24 cellular contexts compared by ENCODE assay signal in the genomic region with DNA sequence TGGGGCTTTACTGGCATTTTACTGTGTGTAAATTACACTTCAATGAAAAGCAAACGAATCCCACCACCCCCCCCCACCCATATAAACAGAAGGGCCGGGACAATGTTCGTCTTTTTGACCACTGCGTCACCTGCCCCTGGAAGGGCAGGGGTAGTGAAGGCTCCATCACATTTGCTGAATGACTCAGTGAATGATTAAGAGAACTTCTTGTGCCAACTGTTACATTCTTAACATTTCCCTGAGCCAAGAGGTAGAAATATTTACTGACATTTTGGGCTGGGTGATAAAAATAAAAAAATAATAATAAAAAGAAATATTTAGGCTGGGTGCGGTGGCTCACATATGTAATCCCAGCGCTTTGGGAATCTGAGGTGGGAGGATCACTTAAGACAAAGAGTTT. TPM values are rescaled to one million over a fixed set of nuclear protein-coding genes. Genes with fewer than 3 reads are reported as not detected.
DNase-seq lines count a peak whose midpoint lies in the region; ATAC-seq, FAIRE-seq and TF ChIP-seq lines count a peak whose summit lies in the region.
"Had no signal": no experiment of that assay in that cellular context is flagged by ENCODE, and none has a peak within 500 bp of the region (broad histone marks: within the 10 kb centered on the region; RNA-seq: fewer than 3 reads in every experiment).

No MANE protein-coding gene starts in this region.

- H3K27me3 Mint-ChIP-seq in activated CD4-positive, alpha-beta memory T cell treated with anti-CD3 and anti-CD28 coated beads for 36 hours, result no peaks in the 10 kb centered on the region
- H3K27me3 Mint-ChIP-seq: activated CD8-positive, alpha-beta T cell treated with anti-CD3 and anti-CD28 coated beads for 36 hours; naive B cell had no signal

- no peaks in the 10 kb centered on the region for H3K9me3 Mint-ChIP-seq in activated CD4-positive, alpha-beta memory T cell treated with anti-CD3 and anti-CD28 coated beads for 36 hours
- H3K9me3 Mint-ChIP-seq: activated CD8-positive, alpha-beta T cell treated with anti-CD3 and anti-CD28 coated beads for 36 hours; central memory CD8-positive, alpha-beta T cell; naive B cell had no signal

- TF ChIP-seq EP300 in A549 (IDR thresholded peaks at IDR 0.05), result no peak

- H3K27ac Mint-ChIP-seq in activated CD4-positive, alpha-beta memory T cell treated with anti-CD3 and anti-CD28 coated beads for 36 hours, result no peak overlapping the region
- H3K27ac Mint-ChIP-seq: activated CD8-positive, alpha-beta T cell treated with anti-CD3 and anti-CD28 coated beads for 36 hours; naive B cell had no signal

- TF ChIP-seq POLR2A in A549 (IDR thresholded peaks at IDR 0.05; ENCODE audit: low read length) (no peak), body of pancreas (IDR thresholded peaks at IDR 0.05) (no peak)

- no peaks in the 10 kb centered on the region for H3K9me3 ChIP-seq in A549
- H3K9me3 ChIP-seq in body of pancreas, result no peaks in the 10 kb centered on the region
- no peaks in the 10 kb centered on the region for H3K9me3 ChIP-seq in OCI-LY7 (ENCODE audit: low read length)
- H3K9me3 ChIP-seq: right lobe of liver, upper lobe of left lung had no signal

- no peaks in the 10 kb centered on the region for H3K4me1 Mint-ChIP-seq in activated CD4-positive, alpha-beta memory T cell treated with anti-CD3 and anti-CD28 coated beads for 36 hours (ENCODE audit: low read depth)
- H3K4me1 Mint-ChIP-seq: central memory CD8-positive, alpha-beta T cell; naive B cell had no signal

- H3K4me3 ChIP-seq in A549, result no peak overlapping the region
- no peak overlapping the region for H3K4me3 ChIP-seq in body of pancreas
- no peak overlapping the region for H3K4me3 ChIP-seq in OCI-LY7 (ENCODE audit: low read depth, low read length, poor library complexity, severe bottlenecking)
- H3K4me3 ChIP-seq: right lobe of liver, upper lobe of left lung had no signal

- H3K9me2 ChIP-seq in OCI-LY7 (ENCODE audit: insufficient read depth, low read length), result no peaks in the 10 kb centered on the region

- H4K20me1 ChIP-seq in OCI-LY7 (ENCODE audit: insufficient read depth, low read length), result no peaks in the 10 kb centered on the region

- CTCF ChIA-PET in A549 (lab: Yijun Ruan, JAX) (interaction anchor here (0.9 kb wide), 1 partner anchor 15 kb away, joined by 3 read pairs; no protein-coding TSS in a partner anchor), OCI-LY7 (lab: Charles Lee; ENCODE audit: unreplicated experiment) (no interaction called here)
- CTCF ChIA-PET in activated CD4-positive, alpha-beta memory T cell treated with anti-CD3 and anti-CD28 coated beads for 36 hours (lab: Charles Lee), result no interaction called here

- H2AFZ ChIP-seq in OCI-LY7 (ENCODE audit: low read length), result no peak overlapping the region

- ATAC-seq in A549 (peak; percentile 54 to 78; a peak in 4 of 6 replicates), body of pancreas (peak; percentile 76)
- ATAC-seq: activated CD4-positive, CD25-positive, alpha-beta regulatory T cell treated with anti-CD3 and anti-CD28 coated beads, Interleukin-2, amount 50 U/mL, for 24 hours; activated CD8-positive, alpha-beta T cell treated with anti-CD3 and anti-CD28 coated beads for 36 hours; right lobe of liver had no signal

- 12% methylated on average over 6 of the region's 6 CpGs for WGBS in A549 (ENCODE audit: missing lambda C conversion rate)
- WGBS in body of pancreas, 2 donors, result 42 to 52% methylated on average over 6 of the region's 6 CpGs

- H3K4me2 ChIP-seq in A549 (peak overlapping the region; percentile 46; the same call in 2 of the 3 replicates), OCI-LY7 (ENCODE audit: low read length) (no peak overlapping the region)

- H3K4me1 ChIP-seq in A549 (peaks cover 13% of the 10 kb centered on the region), body of pancreas (peaks cover 6% of the 10 kb centered on the region), OCI-LY7 (ENCODE audit: insufficient read depth, low read length, poor library complexity, severe bottlenecking) (no peaks in the 10 kb centered on the region)
- H3K4me1 ChIP-seq: right lobe of liver had no signal

- no peaks in the 10 kb centered on the region for H3K36me3 ChIP-seq in body of pancreas (replicated peaks in 1 of 2; ENCODE audit: insufficient read depth in 1 of 2, low read depth in 2 of 2)
- H3K36me3 ChIP-seq in OCI-LY7 (ENCODE audit: insufficient read depth, low read length), result no peaks in the 10 kb centered on the region
- H3K36me3 ChIP-seq: right lobe of liver, upper lobe of left lung had no signal

- intact Hi-C loops in body of pancreas (cut with DNase I), result loop anchor here (10.0 kb wide), 1 partner anchor 65 kb away; no protein-coding TSS in a partner anchor
- intact Hi-C loops in OCI-LY7 (cut with micrococcal nuclease; ENCODE audit: unreplicated experiment), result no loop called here
- intact Hi-C loops in activated CD4-positive, alpha-beta memory T cell treated with anti-CD3 and anti-CD28 coated beads for 36 hours (cut with micrococcal nuclease), result no loop called here

- no TSS peak for BruUV-seq in OCI-LY7 (replicated peaks; lab: Mats Ljungman, UMichigan)

- POLR2A ChIA-PET in A549 (lab: Yijun Ruan, JAX), result no interaction called here
- POLR2A ChIA-PET in OCI-LY7 (lab: Charles Lee), result interaction anchor here (0.7 kb wide), 1 partner anchor 74 kb away, joined by 3 read pairs; no protein-coding TSS in a partner anchor
- POLR2A ChIA-PET in activated CD4-positive, alpha-beta memory T cell treated with anti-CD3 and anti-CD28 coated beads for 36 hours (lab: Charles Lee), result no interaction called here

- H3K27ac ChIP-seq in A549 (peak overlapping the region; percentile 42 to 66; a peak in 3 of 6 replicates), body of pancreas (peak overlapping the region in 1 of 4 donors; percentile 25), OCI-LY7 (ENCODE audit: low read depth, low read length, poor library complexity, severe bottlenecking) (no peak overlapping the region), substantia nigra (ENCODE audit: low read depth, low read length, poor library complexity, severe bottlenecking) (no peak overlapping the region)
- H3K27ac ChIP-seq: right lobe of liver, upper lobe of left lung had no signal

- no peak for TF ChIP-seq RAD21 in A549 (conservative IDR thresholded peaks at IDR 0.05 in 1 of 2, IDR thresholded peaks at IDR 0.05 in 1 of 2)

- no peak for FAIRE-seq in A549 (lab: Jason Lieb, UNC)

- no peaks in the 10 kb centered on the region for H3K27me3 ChIP-seq in body of pancreas
- H3K27me3 ChIP-seq: right lobe of liver, upper lobe of left lung had no signal

- peak in 1 of 2 experiments; percentile 48 for DNase-seq in A549 (ENCODE audit: low read depth in 1 of 2, low spot score in 1 of 2)
- peak; percentile 51 for DNase-seq in HS-27A (ENCODE audit: low read depth)
- peak in 1 of 4 donors; percentile 33 for DNase-seq in body of pancreas
- DNase-seq in kidney tubule cell (ENCODE audit: low spot score), result peak; percentile 72
- DNase-seq in OCI-LY7 (ENCODE audit: low spot score), result no peak
- DNase-seq in substantia nigra (lab: John Stamatoyannopoulos, UW), result no peak
- DNase-seq in HuH-7 (ENCODE audit: low spot score), result no peak
- no peak for DNase-seq in activated CD4-positive, alpha-beta memory T cell treated with anti-CD3 and anti-CD28 coated beads for 36 hours
- DNase-seq: activated CD8-positive, alpha-beta T cell treated with anti-CD3 and anti-CD28 coated beads for 36 hours; amygdala; C1 segment of cervical spinal cord; mesenchymal stem cell; MM.1S; naive B cell; NCI-H1436; NCI-H526; right lobe of liver; T1000; upper lobe of left lung had no signal

- no peaks in the 10 kb centered on the region for H3K79me2 ChIP-seq in OCI-LY7 (ENCODE audit: insufficient read depth, low read depth, low read length)

- H3K36me3 Mint-ChIP-seq in activated CD4-positive, alpha-beta memory T cell treated with anti-CD3 and anti-CD28 coated beads for 36 hours, result no peaks in the 10 kb centered on the region
- H3K36me3 Mint-ChIP-seq: naive B cell had no signal

- no peak overlapping the region for H3K4me3 Mint-ChIP-seq in activated CD4-positive, alpha-beta memory T cell treated with anti-CD3 and anti-CD28 coated beads for 36 hours
- H3K4me3 Mint-ChIP-seq: activated CD8-positive, alpha-beta T cell treated with anti-CD3 and anti-CD28 coated beads for 36 hours; central memory CD8-positive, alpha-beta T cell; naive B cell had no signal

- TF ChIP-seq CTCF in A549 (IDR thresholded peaks at IDR 0.05), result no peak
- TF ChIP-seq CTCF in body of pancreas (IDR thresholded peaks at IDR 0.05), result no peak
- TF ChIP-seq CTCF in OCI-LY7 (conservative IDR thresholded peaks at IDR 0.05; ENCODE audit: low read length), result no peak

RNA-seq across cellular contexts. Expression of gene C16orf96, which starts 24.1 kb away (rescaled TPM):
- polyA plus RNA-seq in A549 (2011; rRNA removed) (0.03 TPM in 1 of 2 replicates, not detected in the other), A549 (2017; fragmentation: RNase III; extraction: RNeasy Plus Mini Kit Qiagen cat#74134 plus additional on column Dnase treatment) (0.01 to 0.03 TPM in 2 of 3 replicates, not detected in the other)
- 0.01 TPM in 2 replicates for polyA plus RNA-seq in A549 (2012; cell fraction: cytosol; rRNA removed)
- 0.02 and 0.04 TPM in 2 replicates for polyA plus RNA-seq in A549 (2012; cell fraction: nucleus; rRNA removed)
- not detected in 2 replicates for polyA minus RNA-seq in A549 (2011; rRNA and poly(A)+ RNA removed)
- total RNA-seq in body of pancreas (under 1 TPM in 1 of 2 donors, not detected in 1; 0.52 TPM), OCI-LY7 (2022) (0.27 and 0.37 TPM in 2 replicates)
- 0.08 and 0.13 TPM in 2 replicates for total RNA-seq in OCI-LY7 (2014; rRNA removed; shearing (Covaris generic))
- total RNA-seq in activated CD4-positive, alpha-beta memory T cell treated with anti-CD3 and anti-CD28 coated beads for 36 hours, result under 1 TPM; 0.07 to 0.17 TPM
- total RNA-seq: A673, Daoy, epithelial cell of proximal tubule had no signal

RNA-seq across cellular contexts. Expression of gene UBALD1, which starts 34.4 kb away (rescaled TPM):
- polyA plus RNA-seq in A549 (2011; rRNA removed) (10.0 and 10.2 TPM in 2 replicates), A549 (2017; fragmentation: RNase III; extraction: RNeasy Plus Mini Kit Qiagen cat#74134 plus additional on column Dnase treatment) (33.2 to 36.6 TPM (median 34.1 TPM) in 3 replicates)
- 52.3 and 75.7 TPM in 2 replicates for polyA plus RNA-seq in A549 (2012; cell fraction: cytosol; rRNA removed)
- polyA plus RNA-seq in A549 (2012; cell fraction: nucleus; rRNA removed), result 126 and 212 TPM in 2 replicates
- 6.7 and 10.2 TPM in 2 replicates for polyA minus RNA-seq in A549 (2011; rRNA and poly(A)+ RNA removed)
- total RNA-seq in body of pancreas (10 to 100 TPM; 11.9 to 19.4 TPM), OCI-LY7 (2022) (34.1 and 34.9 TPM in 2 replicates)
- total RNA-seq in OCI-LY7 (2014; rRNA removed; shearing (Covaris generic)), result 11.1 and 12.6 TPM in 2 replicates
- total RNA-seq in activated CD4-positive, alpha-beta memory T cell treated with anti-CD3 and anti-CD28 coated beads for 36 hours, result 10 to 100 TPM; 13.4 to 13.5 TPM

RNA-seq across cellular contexts. Expression of gene CDIP1, which starts 41.7 kb away (rescaled TPM):
- polyA plus RNA-seq in A549 (2011; rRNA removed), result 3.7 and 4.4 TPM in 2 replicates
- polyA plus RNA-seq in A549 (2012; cell fraction: cytosol; rRNA removed), result 5.0 and 6.2 TPM in 2 replicates
- polyA plus RNA-seq in A549 (2012; cell fraction: nucleus; rRNA removed), result 5.3 TPM in 2 replicates
- 7.8 to 8.4 TPM (median 8.3 TPM) in 3 replicates for polyA plus RNA-seq in A549 (2017; fragmentation: RNase III; extraction: RNeasy Plus Mini Kit Qiagen cat#74134 plus additional on column Dnase treatment)
- 2.6 and 3.7 TPM in 2 replicates for polyA minus RNA-seq in A549 (2011; rRNA and poly(A)+ RNA removed)
- 10 to 100 TPM; 12.9 to 23.3 TPM for total RNA-seq in body of pancreas
- total RNA-seq in OCI-LY7 (2014; rRNA removed; shearing (Covaris generic)), result 13.5 and 15.5 TPM in 2 replicates
- total RNA-seq in OCI-LY7 (2022), result 33.2 and 34.2 TPM in 2 replicates
- total RNA-seq in activated CD4-positive, alpha-beta memory T cell treated with anti-CD3 and anti-CD28 coated beads for 36 hours, result 10 to 100 TPM; 25.7 to 27.5 TPM

RNA-seq across cellular contexts. Expression of gene MGRN1, which starts 44.4 kb away (rescaled TPM):
- 4.3 and 8.2 TPM in 2 replicates for polyA plus RNA-seq in A549 (2011; rRNA removed)
- 13.8 and 18.5 TPM in 2 replicates for polyA plus RNA-seq in A549 (2012; cell fraction: cytosol; rRNA removed)
- 34.4 and 34.6 TPM in 2 replicates for polyA plus RNA-seq in A549 (2012; cell fraction: nucleus; rRNA removed)
- polyA plus RNA-seq in A549 (2017; fragmentation: RNase III; extraction: RNeasy Plus Mini Kit Qiagen cat#74134 plus additional on column Dnase treatment), result 28.2 to 30.6 TPM (median 29.9 TPM) in 3 replicates
- 10.7 and 16.5 TPM in 2 replicates for polyA minus RNA-seq in A549 (2011; rRNA and poly(A)+ RNA removed)
- total RNA-seq in body of pancreas, result 10 to 100 TPM; 23.3 to 44.8 TPM
- 14.1 and 14.3 TPM in 2 replicates for total RNA-seq in OCI-LY7 (2014; rRNA removed; shearing (Covaris generic))
- 43.1 and 45.4 TPM in 2 replicates for total RNA-seq in OCI-LY7 (2022)
- total RNA-seq in activated CD4-positive, alpha-beta memory T cell treated with anti-CD3 and anti-CD28 coated beads for 36 hours, result 10 to 100 TPM; 72.7 to 73.2 TPM

Comparison
In these comparisons a context has a peak if more than half of its experiments do, and no peak if none do; other contexts are left out.
1. DNase-seq: peak in HS-27A (single experiment) and kidney tubule cell (single experiment); none in OCI-LY7 (single experiment), substantia nigra (0 of 49), HuH-7 (single experiment) and activated CD4-positive, alpha-beta memory T cell treated with anti-CD3 and anti-CD28 coated beads for 36 hours (single experiment).
2. H3K27ac ChIP-seq: peak in A549 (2 of 2); none in OCI-LY7 (single experiment) and substantia nigra (single experiment).